1 cellular context compared by ENCODE assay signal in genomic region chr16:85441189-85441889, GRCh38.
A peak's percentile ranks its signal among the peaks of the same experiment; 100 is the strongest.
TF ChIP-seq lines count a peak whose summit lies in the region.

No MANE protein-coding gene starts in this region.

TF ChIP-seq in HepG2, 621 proteins besides CTCF, POLR2A, EP300 and RAD21 (continued from another document and continues in another):
- TF ChIP-seq, protein P1, sequence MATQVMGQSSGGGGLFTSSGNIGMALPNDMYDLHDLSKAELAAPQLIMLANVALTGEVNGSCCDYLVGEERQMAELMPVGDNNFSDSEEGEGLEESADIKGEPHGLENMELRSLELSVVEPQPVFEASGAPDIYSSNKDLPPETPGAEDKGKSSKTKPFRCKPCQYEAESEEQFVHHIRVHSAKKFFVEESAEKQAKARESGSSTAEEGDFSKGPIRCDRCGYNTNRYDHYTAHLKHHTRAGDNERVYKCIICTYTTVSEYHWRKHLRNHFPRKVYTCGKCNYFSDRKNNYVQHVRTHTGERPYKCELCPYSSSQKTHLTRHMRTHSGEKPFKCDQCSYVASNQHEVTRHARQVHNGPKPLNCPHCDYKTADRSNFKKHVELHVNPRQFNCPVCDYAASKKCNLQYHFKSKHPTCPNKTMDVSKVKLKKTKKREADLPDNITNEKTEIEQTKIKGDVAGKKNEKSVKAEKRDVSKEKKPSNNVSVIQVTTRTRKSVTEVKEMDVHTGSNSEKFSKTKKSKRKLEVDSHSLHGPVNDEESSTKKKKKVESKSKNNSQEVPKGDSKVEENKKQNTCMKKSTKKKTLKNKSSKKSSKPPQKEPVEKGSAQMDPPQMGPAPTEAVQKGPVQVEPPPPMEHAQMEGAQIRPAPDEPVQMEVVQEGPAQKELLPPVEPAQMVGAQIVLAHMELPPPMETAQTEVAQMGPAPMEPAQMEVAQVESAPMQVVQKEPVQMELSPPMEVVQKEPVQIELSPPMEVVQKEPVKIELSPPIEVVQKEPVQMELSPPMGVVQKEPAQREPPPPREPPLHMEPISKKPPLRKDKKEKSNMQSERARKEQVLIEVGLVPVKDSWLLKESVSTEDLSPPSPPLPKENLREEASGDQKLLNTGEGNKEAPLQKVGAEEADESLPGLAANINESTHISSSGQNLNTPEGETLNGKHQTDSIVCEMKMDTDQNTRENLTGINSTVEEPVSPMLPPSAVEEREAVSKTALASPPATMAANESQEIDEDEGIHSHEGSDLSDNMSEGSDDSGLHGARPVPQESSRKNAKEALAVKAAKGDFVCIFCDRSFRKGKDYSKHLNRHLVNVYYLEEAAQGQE (IDR thresholded peaks at IDR 0.05; ENCODE audit: borderline replicate concordance in 1 of 2, low read depth in 1 of 2, low read length in 2 of 2): no peak
- TF ChIP-seq TGIF2 (CRISPR knock-in tag; IDR thresholded peaks at IDR 0.05) (0 out of 2 replicates have a peak, but pooled peaks have one; percentile 56), ZC3H13 (CRISPR knock-in tag; IDR thresholded peaks at IDR 0.05) (no peak), ZNF619 (CRISPR knock-in tag; IDR thresholded peaks at IDR 0.05) (0 out of 2 replicates have a peak, but pooled peaks have one; percentile 23), ZNF839 (CRISPR knock-in tag; IDR thresholded peaks at IDR 0.05; ENCODE audit: borderline replicate concordance) (no peak), HNRNPK (IDR thresholded peaks at IDR 0.05; ENCODE audit: low read depth, low read length, poor library complexity, severe bottlenecking) (no peak), ZNF543 (CRISPR knock-in tag; IDR thresholded peaks at IDR 0.05) (no peak), GFI1 (CRISPR knock-in tag; IDR thresholded peaks at IDR 0.05; ENCODE audit: borderline replicate concordance) (no peak), DBP (CRISPR knock-in tag; IDR thresholded peaks at IDR 0.05; ENCODE audit: not compliant biosample characterization) (no peak), MXI1 (IDR thresholded peaks at IDR 0.05; ENCODE audit: borderline replicate concordance, low read depth, low read length) (no peak), ATM (IDR thresholded peaks at IDR 0.05; ENCODE audit: borderline replicate concordance) (no peak), MTERF4 (CRISPR knock-in tag; IDR thresholded peaks at IDR 0.05) (no peak), ZNF766 (CRISPR knock-in tag; IDR thresholded peaks at IDR 0.05; ENCODE audit: borderline replicate concordance) (no peak), CERS6 (CRISPR knock-in tag; IDR thresholded peaks at IDR 0.05) (no peak), IRF2 (CRISPR knock-in tag; IDR thresholded peaks at IDR 0.05) (no peak), ZSCAN9 (CRISPR knock-in tag; IDR thresholded peaks at IDR 0.05; ENCODE audit: borderline replicate concordance) (no peak), FOXA3 (CRISPR knock-in tag; IDR thresholded peaks at IDR 0.05) (no peak), NR2C2 (CRISPR knock-in tag; IDR thresholded peaks at IDR 0.05; ENCODE audit: borderline replicate concordance) (no peak), ZFP36L2 (CRISPR knock-in tag; IDR thresholded peaks at IDR 0.05) (no peak), XBP1 (CRISPR knock-in tag; IDR thresholded peaks at IDR 0.05) (no peak), MEF2D (CRISPR knock-in tag; IDR thresholded peaks at IDR 0.05) (no peak), GZF1 (CRISPR knock-in tag; IDR thresholded peaks at IDR 0.05) (no peak), KLF9 (CRISPR knock-in tag; IDR thresholded peaks at IDR 0.05; ENCODE audit: low read depth) (no peak), SYNCRIP (IDR thresholded peaks at IDR 0.05; ENCODE audit: insufficient read depth, low read depth, low read length) (no peak), MXD1 (CRISPR knock-in tag; IDR thresholded peaks at IDR 0.05) (no peak), CCDC6 (CRISPR knock-in tag; IDR thresholded peaks at IDR 0.05) (no peak), ZNF101 (CRISPR knock-in tag; IDR thresholded peaks at IDR 0.05; ENCODE audit: borderline replicate concordance, low read depth) (no peak), SATB2 (CRISPR knock-in tag; IDR thresholded peaks at IDR 0.05) (no peak), PAX8 (CRISPR knock-in tag; IDR thresholded peaks at IDR 0.05; ENCODE audit: borderline replicate concordance) (no peak), DNMT3B (CRISPR knock-in tag; conservative IDR thresholded peaks at IDR 0.05) (no peak), ZNF557 (CRISPR knock-in tag; IDR thresholded peaks at IDR 0.05) (no peak), ZEB1 (IDR thresholded peaks at IDR 0.05; ENCODE audit: insufficient replicate concordance, low read depth) (peak; percentile 41), PHF5A (CRISPR knock-in tag; IDR thresholded peaks at IDR 0.05; ENCODE audit: low read depth, unreplicated experiment) (no peak), ONECUT2 (CRISPR knock-in tag; IDR thresholded peaks at IDR 0.05) (no peak), MXD3 (CRISPR knock-in tag; IDR thresholded peaks at IDR 0.05) (no peak), ZNF790 (CRISPR knock-in tag; IDR thresholded peaks at IDR 0.05; ENCODE audit: borderline replicate concordance) (no peak), KAT8 (CRISPR knock-in tag; IDR thresholded peaks at IDR 0.05) (no peak), HOXD1 (CRISPR knock-in tag; IDR thresholded peaks at IDR 0.05) (no peak), CREB3 (CRISPR knock-in tag; IDR thresholded peaks at IDR 0.05) (no peak), KDM5A (IDR thresholded peaks at IDR 0.05; ENCODE audit: borderline replicate concordance, low read length) (no peak)
- TF ChIP-seq, protein P2, sequence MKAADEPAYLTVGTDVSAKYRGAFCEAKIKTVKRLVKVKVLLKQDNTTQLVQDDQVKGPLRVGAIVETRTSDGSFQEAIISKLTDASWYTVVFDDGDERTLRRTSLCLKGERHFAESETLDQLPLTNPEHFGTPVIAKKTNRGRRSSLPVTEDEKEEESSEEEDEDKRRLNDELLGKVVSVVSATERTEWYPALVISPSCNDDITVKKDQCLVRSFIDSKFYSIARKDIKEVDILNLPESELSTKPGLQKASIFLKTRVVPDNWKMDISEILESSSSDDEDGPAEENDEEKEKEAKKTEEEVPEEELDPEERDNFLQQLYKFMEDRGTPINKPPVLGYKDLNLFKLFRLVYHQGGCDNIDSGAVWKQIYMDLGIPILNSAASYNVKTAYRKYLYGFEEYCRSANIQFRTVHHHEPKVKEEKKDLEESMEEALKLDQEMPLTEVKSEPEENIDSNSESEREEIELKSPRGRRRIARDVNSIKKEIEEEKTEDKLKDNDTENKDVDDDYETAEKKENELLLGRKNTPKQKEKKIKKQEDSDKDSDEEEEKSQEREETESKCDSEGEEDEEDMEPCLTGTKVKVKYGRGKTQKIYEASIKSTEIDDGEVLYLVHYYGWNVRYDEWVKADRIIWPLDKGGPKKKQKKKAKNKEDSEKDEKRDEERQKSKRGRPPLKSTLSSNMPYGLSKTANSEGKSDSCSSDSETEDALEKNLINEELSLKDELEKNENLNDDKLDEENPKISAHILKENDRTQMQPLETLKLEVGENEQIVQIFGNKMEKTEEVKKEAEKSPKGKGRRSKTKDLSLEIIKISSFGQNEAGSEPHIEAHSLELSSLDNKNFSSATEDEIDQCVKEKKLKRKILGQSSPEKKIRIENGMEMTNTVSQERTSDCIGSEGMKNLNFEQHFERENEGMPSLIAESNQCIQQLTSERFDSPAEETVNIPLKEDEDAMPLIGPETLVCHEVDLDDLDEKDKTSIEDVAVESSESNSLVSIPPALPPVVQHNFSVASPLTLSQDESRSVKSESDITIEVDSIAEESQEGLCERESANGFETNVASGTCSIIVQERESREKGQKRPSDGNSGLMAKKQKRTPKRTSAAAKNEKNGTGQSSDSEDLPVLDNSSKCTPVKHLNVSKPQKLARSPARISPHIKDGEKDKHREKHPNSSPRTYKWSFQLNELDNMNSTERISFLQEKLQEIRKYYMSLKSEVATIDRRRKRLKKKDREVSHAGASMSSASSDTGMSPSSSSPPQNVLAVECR (CRISPR knock-in tag; IDR thresholded peaks at IDR 0.05; ENCODE audit: borderline replicate concordance): no peak
- TF ChIP-seq, protein P3, sequence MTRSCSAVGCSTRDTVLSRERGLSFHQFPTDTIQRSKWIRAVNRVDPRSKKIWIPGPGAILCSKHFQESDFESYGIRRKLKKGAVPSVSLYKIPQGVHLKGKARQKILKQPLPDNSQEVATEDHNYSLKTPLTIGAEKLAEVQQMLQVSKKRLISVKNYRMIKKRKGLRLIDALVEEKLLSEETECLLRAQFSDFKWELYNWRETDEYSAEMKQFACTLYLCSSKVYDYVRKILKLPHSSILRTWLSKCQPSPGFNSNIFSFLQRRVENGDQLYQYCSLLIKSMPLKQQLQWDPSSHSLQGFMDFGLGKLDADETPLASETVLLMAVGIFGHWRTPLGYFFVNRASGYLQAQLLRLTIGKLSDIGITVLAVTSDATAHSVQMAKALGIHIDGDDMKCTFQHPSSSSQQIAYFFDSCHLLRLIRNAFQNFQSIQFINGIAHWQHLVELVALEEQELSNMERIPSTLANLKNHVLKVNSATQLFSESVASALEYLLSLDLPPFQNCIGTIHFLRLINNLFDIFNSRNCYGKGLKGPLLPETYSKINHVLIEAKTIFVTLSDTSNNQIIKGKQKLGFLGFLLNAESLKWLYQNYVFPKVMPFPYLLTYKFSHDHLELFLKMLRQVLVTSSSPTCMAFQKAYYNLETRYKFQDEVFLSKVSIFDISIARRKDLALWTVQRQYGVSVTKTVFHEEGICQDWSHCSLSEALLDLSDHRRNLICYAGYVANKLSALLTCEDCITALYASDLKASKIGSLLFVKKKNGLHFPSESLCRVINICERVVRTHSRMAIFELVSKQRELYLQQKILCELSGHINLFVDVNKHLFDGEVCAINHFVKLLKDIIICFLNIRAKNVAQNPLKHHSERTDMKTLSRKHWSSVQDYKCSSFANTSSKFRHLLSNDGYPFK (CRISPR knock-in tag; IDR thresholded peaks at IDR 0.05; ENCODE audit: borderline replicate concordance): no peak
- TF ChIP-seq, protein P4, sequence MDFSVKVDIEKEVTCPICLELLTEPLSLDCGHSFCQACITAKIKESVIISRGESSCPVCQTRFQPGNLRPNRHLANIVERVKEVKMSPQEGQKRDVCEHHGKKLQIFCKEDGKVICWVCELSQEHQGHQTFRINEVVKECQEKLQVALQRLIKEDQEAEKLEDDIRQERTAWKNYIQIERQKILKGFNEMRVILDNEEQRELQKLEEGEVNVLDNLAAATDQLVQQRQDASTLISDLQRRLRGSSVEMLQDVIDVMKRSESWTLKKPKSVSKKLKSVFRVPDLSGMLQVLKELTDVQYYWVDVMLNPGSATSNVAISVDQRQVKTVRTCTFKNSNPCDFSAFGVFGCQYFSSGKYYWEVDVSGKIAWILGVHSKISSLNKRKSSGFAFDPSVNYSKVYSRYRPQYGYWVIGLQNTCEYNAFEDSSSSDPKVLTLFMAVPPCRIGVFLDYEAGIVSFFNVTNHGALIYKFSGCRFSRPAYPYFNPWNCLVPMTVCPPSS (IDR thresholded peaks at IDR 0.05): no peak
- TF ChIP-seq, protein P5, sequence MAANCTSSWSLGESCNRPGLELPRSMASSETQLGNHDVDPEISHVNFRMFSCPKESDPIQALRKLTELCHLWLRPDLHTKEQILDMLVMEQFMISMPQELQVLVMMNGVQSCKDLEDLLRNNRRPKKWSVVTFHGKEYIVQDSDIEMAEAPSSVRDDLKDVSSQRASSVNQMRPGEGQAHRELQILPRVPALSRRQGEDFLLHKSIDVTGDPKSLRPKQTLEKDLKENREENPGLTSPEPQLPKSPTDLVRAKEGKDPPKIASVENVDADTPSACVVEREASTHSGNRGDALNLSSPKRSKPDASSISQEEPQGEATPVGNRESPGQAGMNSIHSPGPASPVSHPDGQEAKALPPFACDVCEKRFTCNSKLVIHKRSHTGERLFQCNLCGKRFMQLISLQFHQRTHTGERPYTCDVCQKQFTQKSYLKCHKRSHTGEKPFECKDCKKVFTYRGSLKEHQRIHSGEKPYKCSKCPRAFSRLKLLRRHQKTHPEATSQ (CRISPR knock-in tag; IDR thresholded peaks at IDR 0.05; ENCODE audit: borderline replicate concordance): no peak
